ENCODE assay signal across 14 cellular contexts in genomic region chr12:113899042-113899843, GRCh38.
A peak's percentile ranks its signal among the peaks of the same experiment; 100 is the strongest.
DNase-seq lines count a peak whose midpoint lies in the region; ATAC-seq and FAIRE-seq lines count a peak whose summit lies in the region.
"Had no signal": no experiment of that assay in that cellular context is flagged by ENCODE, and none has a peak within 500 bp of the region (broad histone marks: within the 10 kb centered on the region; RNA-seq: fewer than 3 reads in every experiment).

No MANE protein-coding gene starts in this region.

- DNase-seq in NCI-H2227 treated with DMSO at 0.1 percent for 48 hours (lab: John Stamatoyannopoulos, UW) (peak; percentile 39), NCI-H2227 (lab: John Stamatoyannopoulos, UW; ENCODE audit: unreplicated experiment) (no peak), NCI-H69 (lab: John Stamatoyannopoulos, UW) (peak; percentile 93), renal cortical epithelial cell (ENCODE audit: low read depth) (peak; percentile 45), small intestine (no peak), islet precursor cell (no peak)
- DNase-seq: stomach, T-helper 17 cell had no signal

- FAIRE-seq in small intestine (lab: Jason Lieb, UNC): no peak

- no peak for ATAC-seq in HG03571 (IDR thresholded peaks at IDR 0.05; ENCODE audit: unreplicated experiment)
- ATAC-seq: HCT116, Panc1, T-helper 17 cell had no signal

- H3K27me3 ChIP-seq in esophagus (ENCODE audit: control insufficient read depth in 1 of 2, insufficient read depth in 2 of 2, low read length in 2 of 2) (no peaks in the 10 kb centered on the region), small intestine (ENCODE audit: control insufficient read depth in 2 of 2, insufficient read depth in 2 of 2, low read length in 2 of 2) (no peaks in the 10 kb centered on the region)
- H3K27me3 ChIP-seq: neutrophil, stomach had no signal

- peaks cover 1 to 3% of the 10 kb centered on the region in 2 donors for H3K36me3 ChIP-seq in esophagus (ENCODE audit: control insufficient read depth in 2 of 2, insufficient read depth in 2 of 2, low read length in 1 of 2)
- H3K36me3 ChIP-seq in small intestine (ENCODE audit: control insufficient read depth in 2 of 2, insufficient read depth in 2 of 2, low read length in 2 of 2): no peaks in the 10 kb centered on the region

- WGBS in esophagus, 2 donors: 54 to 62% methylated on average over 14 of the region's 14 CpGs
- WGBS in small intestine, 3 donors: 85 to 89% (median 88%) methylated on average over 14 of the region's 14 CpGs

- no peaks in the 10 kb centered on the region for H3K9me3 ChIP-seq in esophagus (ENCODE audit: control insufficient read depth in 2 of 2, insufficient read depth in 1 of 2, low read depth in 1 of 2, low read length in 1 of 2)
- no peaks in the 10 kb centered on the region for H3K9me3 ChIP-seq in small intestine (ENCODE audit: control insufficient read depth, low read depth)
- H3K9me3 ChIP-seq: neutrophil, stomach had no signal

- peak overlapping the region; percentile 15 to 20 for H3K27ac ChIP-seq in esophagus (ENCODE audit: low read depth in 2 of 2, low read length in 1 of 2)
- H3K27ac ChIP-seq in small intestine (ENCODE audit: low read depth in 1 of 2, low read length in 1 of 2): no peak overlapping the region
- H3K27ac ChIP-seq: neutrophil, stomach had no signal

- H3K4me3 ChIP-seq in esophagus (ENCODE audit: low read depth in 1 of 2, low read length in 2 of 2) (no peak overlapping the region), small intestine (ENCODE audit: low read depth in 1 of 2, low read length in 2 of 2) (no peak overlapping the region)
- H3K4me3 ChIP-seq: skin epidermis, stomach had no signal

- H3K4me1 ChIP-seq in esophagus (ENCODE audit: control insufficient read depth in 2 of 2, insufficient read depth in 2 of 2, low read length in 1 of 2): peaks cover 0 to 3% of the 10 kb centered on the region in 2 donors
- H3K4me1 ChIP-seq in small intestine (ENCODE audit: control insufficient read depth in 2 of 2, insufficient read depth in 1 of 2, low read depth in 1 of 2, low read length in 1 of 2): no peaks in the 10 kb centered on the region
- H3K4me1 ChIP-seq: stomach had no signal

Comparison
In these comparisons a context has a peak if more than half of its experiments do, and no peak if none do; other contexts are left out.
1. DNase-seq: peak in NCI-H2227 treated with DMSO at 0.1 percent for 48 hours (single experiment), NCI-H69 (single experiment) and renal cortical epithelial cell (single experiment); none in NCI-H2227 (single experiment), small intestine (single experiment) and islet precursor cell (single experiment).
2. H3K27ac ChIP-seq: peak in esophagus (2 of 2); none in small intestine (0 of 2).